Comparison of ENCODE assay signal across 8 cellular contexts in the genomic region with DNA sequence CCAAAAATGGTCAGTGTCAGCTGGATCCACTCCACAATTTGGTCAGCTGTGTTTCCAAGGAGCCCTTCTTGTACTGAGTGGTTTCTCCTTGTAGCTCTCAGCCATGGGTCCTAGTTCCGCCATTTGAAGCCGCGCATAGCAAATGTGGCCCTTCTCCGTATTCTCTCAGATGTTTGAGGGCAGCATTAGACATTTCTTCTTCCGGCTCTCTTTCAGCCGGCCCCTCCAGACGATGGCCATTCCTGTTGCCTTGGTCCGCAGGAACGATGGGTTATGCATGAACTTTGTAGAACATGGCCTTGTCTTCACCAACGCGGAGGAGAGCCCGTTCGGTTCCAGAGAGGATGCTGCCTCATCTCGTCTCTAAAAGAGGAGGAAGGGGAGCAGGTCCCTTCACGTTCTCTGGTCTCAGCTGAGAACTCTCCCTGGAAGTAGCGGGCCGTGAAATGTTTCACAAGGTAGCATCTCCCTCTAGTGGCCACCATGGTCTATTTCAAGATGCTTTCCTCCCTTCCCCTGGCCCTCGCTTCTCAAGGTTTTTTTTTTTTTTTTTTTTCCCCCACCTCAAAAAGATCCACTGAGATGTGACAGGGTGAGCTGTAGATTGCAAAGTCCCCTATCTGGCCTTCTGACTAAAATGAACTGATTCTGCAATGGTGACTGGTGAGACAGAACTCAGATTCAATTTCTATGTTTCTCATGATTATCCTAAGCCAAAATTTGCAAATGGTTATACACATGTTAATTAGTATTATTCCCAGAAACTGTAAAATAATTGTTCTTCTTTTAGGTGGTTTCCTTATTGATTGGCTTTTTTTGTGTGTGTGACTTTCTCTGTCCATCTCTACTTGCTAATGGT. TPM values are rescaled to one million over a fixed set of nuclear protein-coding genes. Genes with fewer than 3 reads are reported as not detected.
DNase-seq lines count a peak whose midpoint lies in the region; ATAC-seq, FAIRE-seq and TF ChIP-seq lines count a peak whose summit lies in the region.

No MANE protein-coding gene starts in this region.

- TF ChIP-seq CTCF in A549 (IDR thresholded peaks at IDR 0.05) (peak; percentile 45), HepG2 (CRISPR knock-in tag; IDR thresholded peaks at IDR 0.05) (peak; percentile 82)

- no peaks in the 10 kb centered on the region for H3K4me1 ChIP-seq in A549
- H3K4me1 ChIP-seq in HepG2 (ENCODE audit: insufficient read depth, low read length) = peaks cover 23% of the 10 kb centered on the region

- H3K27me3 ChIP-seq in HepG2 (ENCODE audit: control insufficient read depth in 1 of 2, insufficient read depth in 2 of 2, low read length in 2 of 2) = no peaks in the 10 kb centered on the region

- CTCF ChIA-PET in A549 (lab: Yijun Ruan, JAX) = interaction anchor here (0.5 to 15.6 kb wide), 48 partner anchors 8 to 1472 kb away, joined by 3 to 247 read pairs (median 4); partner anchors contain the start of genes PTS, SDHD and TIMM8B
- CTCF ChIA-PET in HepG2 (lab: Yijun Ruan, JAX; ENCODE audit: low intra/inter-chr PET ratio, low total read pairs) = interaction anchor here (0.9 to 7.1 kb wide), 3 partner anchors 54 to 167 kb away, joined by 4 to 128 read pairs (median 10); partner anchors contain the start of gene PTS

- BruUV-seq in HepG2 (replicated peaks; lab: Mats Ljungman, UMichigan) = no TSS peak

- H3K4me3 ChIP-seq in A549 (peak overlapping the region; percentile 52), HepG2 (replicated peaks in 1 of 3; ENCODE audit: insufficient read depth in 1 of 3, low read depth in 2 of 3, low read length in 3 of 3) (peak overlapping the region; percentile 33 to 62 (median 46); a peak in 5 of 6 replicates)

- H4K20me1 ChIP-seq in HepG2 (ENCODE audit: insufficient read depth, low read length) = no peaks in the 10 kb centered on the region

- H3K9ac ChIP-seq in HepG2 (ENCODE audit: insufficient read depth, low read depth, low read length) = 0 out of 2 replicates have a peak overlapping the region, but pooled peaks have one; percentile 0

- no peaks in the 10 kb centered on the region for H3K36me3 ChIP-seq in HepG2 (replicated peaks in 1 of 2; ENCODE audit: control insufficient read depth in 1 of 2, insufficient read depth in 2 of 2, low read length in 2 of 2)

- H2AFZ ChIP-seq in HepG2 (ENCODE audit: low read length) = peak overlapping the region; percentile 78

- intact Hi-C loops in HepG2 (cut with micrococcal nuclease; ENCODE audit: unreplicated experiment) = loop anchor here (1.0 kb wide), 2 partner anchors 61 to 167 kb away; no protein-coding TSS in a partner anchor

- H3K9me3 ChIP-seq in A549 (no peaks in the 10 kb centered on the region), HepG2 (ENCODE audit: low read length) (no peaks in the 10 kb centered on the region)

- POLR2A ChIA-PET in A549 (lab: Yijun Ruan, JAX) = interaction anchor here (1.0 to 1.1 kb wide), 2 partner anchors 61 to 194 kb away, joined by 3 read pairs; partner anchors contain the start of genes SDHD and TIMM8B
- POLR2A ChIA-PET in HepG2 (lab: Yijun Ruan, JAX) = interaction anchor here (0.6 to 1.0 kb wide), 2 partner anchors 59 to 83 kb away, joined by 4 to 5 read pairs; no protein-coding TSS in a partner anchor

- TF ChIP-seq EP300 in A549 (IDR thresholded peaks at IDR 0.05) = no peak
- no peak for TF ChIP-seq EP300 in HepG2 (IDR thresholded peaks at IDR 0.05; ENCODE audit: low read depth in 2 of 2, low read length in 2 of 2)
- TF ChIP-seq EP300 in HepG2 (CRISPR knock-in tag; IDR thresholded peaks at IDR 0.05; ENCODE audit: borderline replicate concordance) = no peak

- ATAC-seq in A549 (peak; percentile 86 to 96), GM18511 (IDR thresholded peaks at IDR 0.05; ENCODE audit: unreplicated experiment) (peak; percentile 88), HG03280 (IDR thresholded peaks at IDR 0.05; ENCODE audit: unreplicated experiment) (peak; percentile 85), HepG2 (peak; percentile 94)

- peak overlapping the region; percentile 95 for H3K4me2 ChIP-seq in A549
- H3K4me2 ChIP-seq in HepG2 (ENCODE audit: low read depth, low read length) = peak overlapping the region; percentile 96

- DNase-seq in A549 (ENCODE audit: low read depth in 1 of 2, low spot score in 1 of 2) (peak; percentile 68 to 79), NCI-H510A (lab: John Stamatoyannopoulos, UW) (peak; percentile 72), dedifferentiated amniotic fluid mesenchymal stem cell (ENCODE audit: extremely low spot score) (peak; percentile 90), HepG2 (ENCODE audit: low spot score) (peak; percentile 72)
- DNase-seq in activated CD4-positive, alpha-beta T cell treated with anti-CD3 and anti-CD28 coated beads for 48 hours = peak; percentile 74
- peak; percentile 75 for DNase-seq in stimulated activated CD4-positive, alpha-beta T cell treated with anti-CD3 and anti-CD28 coated beads, Interleukin-4, amount 100 ng/mL, for 24 hours

- no peak for TF ChIP-seq POLR2A in A549 (IDR thresholded peaks at IDR 0.05; ENCODE audit: low read length)
- TF ChIP-seq POLR2A in HepG2 (IDR thresholded peaks at IDR 0.05; ENCODE audit: insufficient read depth in 1 of 2, low read depth in 2 of 2, low read length in 2 of 2) = no peak

- 1% methylated on average over 18 of the region's 18 CpGs for WGBS in A549 (ENCODE audit: missing lambda C conversion rate)
- WGBS in HepG2 (ENCODE audit: low lambda C conversion rate) = 4% methylated on average over 18 of the region's 18 CpGs

- peak; percentile 60 to 75 for TF ChIP-seq RAD21 in A549 (conservative IDR thresholded peaks at IDR 0.05 in 1 of 2, IDR thresholded peaks at IDR 0.05 in 1 of 2)
- TF ChIP-seq RAD21 in HepG2 (CRISPR knock-in tag; IDR thresholded peaks at IDR 0.05) = peak; percentile 51

- peak overlapping the region; percentile 66 to 78 for H3K27ac ChIP-seq in A549
- no peak overlapping the region for H3K27ac ChIP-seq in HepG2 (ENCODE audit: extremely low read length, insufficient read depth, low read length)

- FAIRE-seq in A549 (lab: Jason Lieb, UNC) (no peak), HepG2 (lab: Jason Lieb, UNC) (peak; percentile 79)

- no peaks in the 10 kb centered on the region for H3K79me2 ChIP-seq in HepG2 (ENCODE audit: insufficient read depth, low read length)

- in situ Hi-C loops in HepG2 (cut with HindIII; ENCODE audit: extremely low pct_ligation_motif_present, low pct_unique_long_range_greater_than_20kb) = loop anchor here (5.0 to 10.0 kb wide), 3 partner anchors 58 to 1004 kb away; no protein-coding TSS in a partner anchor

RNA-seq across cellular contexts. Expression of gene PLET1, which starts 19.8 kb away (rescaled TPM):
- polyA plus RNA-seq in A549 (2011; rRNA removed) (not detected in 2 replicates), A549 (2017; fragmentation: RNase III; extraction: RNeasy Plus Mini Kit Qiagen cat#74134 plus additional on column Dnase treatment) (not detected in 3 replicates), HepG2 (2011; rRNA removed) (not detected in 2 replicates)
- polyA plus RNA-seq in A549 (2012; cell fraction: cytosol; rRNA removed) = not detected in 2 replicates
- not detected in 2 replicates for polyA plus RNA-seq in A549 (2012; cell fraction: nucleus; rRNA removed)
- polyA minus RNA-seq in A549 (2011; rRNA and poly(A)+ RNA removed) = 0.17 TPM in 1 of 2 replicates, not detected in the other
- not detected in 2 replicates for total RNA-seq in HepG2 (2016; rRNA removed; fragmentation: Illumina TruSeq; extraction: Trizol)
- not detected in 2 replicates for total RNA-seq in HepG2 (2016; cell fraction: cytosol; rRNA removed; fragmentation: Illumina TruSeq; extraction: Trizol; ENCODE audit: low read depth)
- total RNA-seq in HepG2 (2016; cell fraction: insoluble cytoplasmic fraction; rRNA removed; fragmentation: Illumina TruSeq; extraction: Trizol) = not detected in 2 replicates
- total RNA-seq in HepG2 (2016; cell fraction: membrane; rRNA removed; fragmentation: Illumina TruSeq; extraction: Trizol) = not detected in 2 replicates
- total RNA-seq in HepG2 (2016; cell fraction: nucleus; rRNA removed; fragmentation: Illumina TruSeq; extraction: Trizol) = not detected in 2 replicates
- polyA plus RNA-seq in HepG2 (2011; cell fraction: cytosol; rRNA removed) = not detected in 2 replicates
- polyA plus RNA-seq in HepG2 (2011; cell fraction: nucleus; rRNA removed) = not detected in 2 replicates
- not detected in 2 replicates for polyA plus RNA-seq in HepG2 (2012)
- polyA plus RNA-seq in HepG2 (2016; cell fraction: cytosol; fragmentation: Illumina TruSeq; extraction: Trizol; ENCODE audit: low read depth) = not detected in 2 replicates
- not detected in 2 replicates for polyA plus RNA-seq in HepG2 (2016; cell fraction: insoluble cytoplasmic fraction; fragmentation: Illumina TruSeq; extraction: Trizol; ENCODE audit: low read depth)
- not detected in 2 replicates for polyA plus RNA-seq in HepG2 (2016; cell fraction: membrane; fragmentation: Illumina TruSeq; extraction: Trizol; ENCODE audit: low read depth)
- polyA plus RNA-seq in HepG2 (2016; cell fraction: nucleus; fragmentation: Illumina TruSeq; extraction: Trizol; ENCODE audit: insufficient read depth, low read depth) = not detected in 2 replicates
- polyA minus RNA-seq in HepG2 (2011; rRNA and poly(A)+ RNA removed; ENCODE audit: low replicate concordance) = not detected in 2 replicates
- not detected in 2 replicates for polyA minus RNA-seq in HepG2 (2011; cell fraction: cytosol; rRNA and poly(A)+ RNA removed)
- not detected in 2 replicates for polyA minus RNA-seq in HepG2 (2011; cell fraction: nucleus; rRNA and poly(A)+ RNA removed)

RNA-seq across cellular contexts. Expression of gene PTS, which starts 54.3 kb away (rescaled TPM):
- polyA plus RNA-seq in A549 (2011; rRNA removed) (34.0 and 48.5 TPM in 2 replicates), A549 (2017; fragmentation: RNase III; extraction: RNeasy Plus Mini Kit Qiagen cat#74134 plus additional on column Dnase treatment) (33.6 to 34.4 TPM (median 33.9 TPM) in 3 replicates), HepG2 (2011; rRNA removed) (26.3 and 33.6 TPM in 2 replicates)
- polyA plus RNA-seq in A549 (2012; cell fraction: cytosol; rRNA removed) = 25.1 and 32.3 TPM in 2 replicates
- polyA plus RNA-seq in A549 (2012; cell fraction: nucleus; rRNA removed) = 11.3 and 20.6 TPM in 2 replicates
- 7.6 and 10.5 TPM in 2 replicates for polyA minus RNA-seq in A549 (2011; rRNA and poly(A)+ RNA removed)
- 46.8 and 49.3 TPM in 2 replicates for total RNA-seq in HepG2 (2016; rRNA removed; fragmentation: Illumina TruSeq; extraction: Trizol)
- 40.2 and 43.5 TPM in 2 replicates for total RNA-seq in HepG2 (2016; cell fraction: cytosol; rRNA removed; fragmentation: Illumina TruSeq; extraction: Trizol; ENCODE audit: low read depth)
- total RNA-seq in HepG2 (2016; cell fraction: insoluble cytoplasmic fraction; rRNA removed; fragmentation: Illumina TruSeq; extraction: Trizol) = 47.6 and 49.7 TPM in 2 replicates
- 39.7 and 40.1 TPM in 2 replicates for total RNA-seq in HepG2 (2016; cell fraction: membrane; rRNA removed; fragmentation: Illumina TruSeq; extraction: Trizol)
- 38.8 and 43.2 TPM in 2 replicates for total RNA-seq in HepG2 (2016; cell fraction: nucleus; rRNA removed; fragmentation: Illumina TruSeq; extraction: Trizol)
- 19.8 and 26.0 TPM in 2 replicates for polyA plus RNA-seq in HepG2 (2011; cell fraction: cytosol; rRNA removed)
- 23.5 and 45.8 TPM in 2 replicates for polyA plus RNA-seq in HepG2 (2011; cell fraction: nucleus; rRNA removed)
- polyA plus RNA-seq in HepG2 (2012) = 32.7 and 36.0 TPM in 2 replicates
- polyA plus RNA-seq in HepG2 (2016; cell fraction: cytosol; fragmentation: Illumina TruSeq; extraction: Trizol; ENCODE audit: low read depth) = 28.2 and 34.2 TPM in 2 replicates
- polyA plus RNA-seq in HepG2 (2016; cell fraction: insoluble cytoplasmic fraction; fragmentation: Illumina TruSeq; extraction: Trizol; ENCODE audit: low read depth) = 44.0 and 45.6 TPM in 2 replicates
- polyA plus RNA-seq in HepG2 (2016; cell fraction: membrane; fragmentation: Illumina TruSeq; extraction: Trizol; ENCODE audit: low read depth) = 32.0 and 33.3 TPM in 2 replicates
- polyA plus RNA-seq in HepG2 (2016; cell fraction: nucleus; fragmentation: Illumina TruSeq; extraction: Trizol; ENCODE audit: insufficient read depth, low read depth) = 60.5 and 68.6 TPM in 2 replicates
- polyA minus RNA-seq in HepG2 (2011; rRNA and poly(A)+ RNA removed; ENCODE audit: low replicate concordance) = 6.7 and 7.7 TPM in 2 replicates
- 6.6 and 7.3 TPM in 2 replicates for polyA minus RNA-seq in HepG2 (2011; cell fraction: cytosol; rRNA and poly(A)+ RNA removed)
- polyA minus RNA-seq in HepG2 (2011; cell fraction: nucleus; rRNA and poly(A)+ RNA removed) = 62.4 and 70.9 TPM in 2 replicates

Comparison
In these comparisons a context has a peak if more than half of its experiments do, and no peak if none do; other contexts are left out.
1. Of the 38 proteins assayed by ChIP-seq in both HepG2 and A549: peak only in HepG2: HMGXB4; only in A549: none; in both: CTCF, RAD21 and SMC3; in neither: 34.